Comparison of ENCODE assay signal across 1 cellular context in the genomic region with DNA sequence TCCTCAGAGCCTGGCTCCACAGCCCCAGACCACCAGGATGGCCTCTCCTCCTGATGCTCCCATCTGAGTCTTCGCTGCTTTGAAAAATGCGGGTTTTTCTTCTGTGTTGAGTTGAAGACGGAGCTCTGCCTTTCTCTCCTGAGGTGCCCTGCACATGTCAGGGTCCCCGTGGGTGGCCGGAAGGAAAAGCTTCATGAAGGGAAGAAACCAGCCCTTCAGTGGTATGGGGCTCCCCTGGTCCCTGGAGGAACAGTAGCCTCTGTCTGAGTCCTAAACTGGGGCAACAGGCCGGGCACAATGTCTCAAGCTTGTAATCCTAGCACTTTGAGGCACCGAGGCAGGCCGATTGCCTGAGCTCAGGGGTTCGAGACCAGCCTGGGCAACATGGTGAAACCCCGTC.
TF ChIP-seq lines count a peak whose summit lies in the region.

No MANE protein-coding gene starts in this region.

TF ChIP-seq in H1, 55 proteins besides CTCF, POLR2A, EP300 and RAD21:
- no peak for TF ChIP-seq RNF2 (IDR thresholded peaks at IDR 0.05; ENCODE audit: borderline replicate concordance, low read depth, low read length, missing control alignments, poor library complexity, severe bottlenecking)
- TF ChIP-seq POU5F1 (IDR thresholded peaks at IDR 0.05; ENCODE audit: low read depth, low read length): no peak
- no peak for TF ChIP-seq SP2 (IDR thresholded peaks at IDR 0.05; ENCODE audit: low read length)
- no peak for TF ChIP-seq TCF12 (IDR thresholded peaks at IDR 0.05; ENCODE audit: low read depth, low read length)
- TF ChIP-seq EZH2 (IDR thresholded peaks at IDR 0.05; ENCODE audit: low read depth, low read length, severe bottlenecking): no peak
- TF ChIP-seq CEBPB (IDR thresholded peaks at IDR 0.05; ENCODE audit: low read depth, low read length): no peak
- no peak for TF ChIP-seq GTF2F1 (IDR thresholded peaks at IDR 0.05; ENCODE audit: borderline replicate concordance, low read depth, low read length)
- no peak for TF ChIP-seq CTBP2 (IDR thresholded peaks at IDR 0.05; ENCODE audit: borderline replicate concordance, insufficient read depth, insufficient read length, low read length)
